Comparison of ENCODE assay signal across 8 cellular contexts in the genomic region with DNA sequence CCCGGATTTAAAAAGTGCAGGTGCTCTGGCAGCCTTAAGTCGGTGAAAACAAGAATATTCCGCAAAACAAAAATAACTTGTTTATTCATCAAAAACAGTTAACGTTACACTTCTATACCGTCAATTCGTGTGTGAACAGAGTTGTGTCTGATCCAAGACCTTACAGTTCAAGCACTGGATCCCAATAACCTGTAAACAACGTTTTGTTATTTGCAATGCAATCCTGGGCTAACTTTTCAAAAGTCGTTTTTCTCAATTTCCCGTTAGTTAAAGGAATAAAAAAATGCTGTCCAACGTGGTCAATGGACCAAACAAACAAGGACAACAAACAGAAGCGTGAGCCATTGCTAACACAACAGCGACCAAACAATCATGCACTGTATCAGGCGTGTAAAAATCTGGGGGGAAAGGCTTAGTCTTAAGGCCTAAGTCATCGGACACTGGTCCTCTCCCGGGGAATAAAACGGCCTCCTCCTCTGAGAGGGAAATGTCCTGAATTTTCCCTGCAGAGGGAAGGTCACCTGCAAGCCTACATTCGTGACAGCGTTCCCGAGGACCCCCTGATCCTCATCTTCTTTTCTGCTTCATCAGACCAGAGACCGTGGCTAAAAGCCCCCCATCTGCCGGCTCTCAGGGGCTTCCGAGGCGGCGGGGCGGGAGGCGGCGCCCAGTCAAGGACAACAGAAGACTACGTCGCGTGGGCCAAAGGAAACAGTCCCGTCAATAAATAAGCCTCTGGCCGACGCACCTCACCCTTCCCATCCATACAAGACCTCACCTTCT. TPM values are rescaled to one million over a fixed set of nuclear protein-coding genes. Genes with fewer than 3 reads are reported as not detected.
DNase-seq lines count a peak whose midpoint lies in the region; ATAC-seq and TF ChIP-seq lines count a peak whose summit lies in the region.

No MANE protein-coding gene starts in this region.

- H3K9me3 Mint-ChIP-seq in activated T-cell treated with anti-CD3 and anti-CD28 coated beads, Interleukin-2, amount 50 U/mL, for 72 hours = no peaks in the 10 kb centered on the region
- H3K9me3 Mint-ChIP-seq in naive thymus-derived CD4-positive, alpha-beta T cell = peaks cover 0 to 1% (median 0%) of the 10 kb centered on the region in 11 donors

- peak overlapping the region; percentile 97 for H3K27ac Mint-ChIP-seq in activated T-cell treated with anti-CD3 and anti-CD28 coated beads, Interleukin-2, amount 50 U/mL, for 72 hours
- peak overlapping the region; percentile 97 to 99 (median 99) for H3K27ac Mint-ChIP-seq in naive thymus-derived CD4-positive, alpha-beta T cell

- ATAC-seq in activated T-cell treated with anti-CD3 and anti-CD28 coated beads, Interleukin-2, amount 50 U/mL, for 72 hours (replicated peaks in 1 of 2) = peak in 1 of 2 donors; percentile 17
- ATAC-seq in HG02938 (IDR thresholded peaks at IDR 0.05; ENCODE audit: unreplicated experiment) = peak; percentile 15
- ATAC-seq in naive thymus-derived CD4-positive, alpha-beta T cell = no peak

- no peaks in the 10 kb centered on the region for H3K27me3 ChIP-seq in naive thymus-derived CD4-positive, alpha-beta T cell (ENCODE audit: control insufficient read depth in 2 of 2, insufficient read depth in 2 of 2, low read length in 2 of 2)

- CTCF ChIA-PET in naive thymus-derived CD4-positive, alpha-beta T cell (lab: Charles Lee) = no interaction called here

- peak overlapping the region; percentile 97 to 99 for H3K4me3 Mint-ChIP-seq in activated T-cell treated with anti-CD3 and anti-CD28 coated beads, Interleukin-2, amount 50 U/mL, for 72 hours
- H3K4me3 Mint-ChIP-seq in naive thymus-derived CD4-positive, alpha-beta T cell = peak overlapping the region; percentile 95 to 100 (median 98)

- no peak for TF ChIP-seq POLR2A in erythroblast (IDR thresholded peaks at IDR 0.05; ENCODE audit: low read length)

- H3K36me3 Mint-ChIP-seq in activated T-cell treated with anti-CD3 and anti-CD28 coated beads, Interleukin-2, amount 50 U/mL, for 72 hours (ENCODE audit: insufficient read depth in 2 of 2) = peaks cover 18 to 35% of the 10 kb centered on the region in 2 donors
- peaks cover 9 to 40% (median 14%) of the 10 kb centered on the region in 5 donors for H3K36me3 Mint-ChIP-seq in naive thymus-derived CD4-positive, alpha-beta T cell

- no peak for DNase-seq in activated T-cell treated with anti-CD3 and anti-CD28 coated beads, Interleukin-2, amount 50 U/mL, for 72 hours
- no peak for DNase-seq in activated T-cell treated with anti-CD3 and anti-CD28 coated beads, Interleukin-2, amount 50 U/mL, for 48 hours
- DNase-seq in RKO (ENCODE audit: low spot score) = peak; percentile 63
- DNase-seq in erythroblast (lab: John Stamatoyannopoulos, UW) = peak; percentile 70 to 75
- no peak for DNase-seq in naive thymus-derived CD4-positive, alpha-beta T cell
- DNase-seq in stimulated activated CD4-positive, alpha-beta T cell treated with anti-CD3 and anti-CD28 coated beads, Interleukin-4, amount 100 ng/mL, for 24 hours = no peak
- no peak for DNase-seq in D341Med (ENCODE audit: low spot score)

- peaks cover 19 to 29% of the 10 kb centered on the region in 2 donors for H3K4me1 ChIP-seq in naive thymus-derived CD4-positive, alpha-beta T cell (ENCODE audit: control insufficient read depth in 2 of 2, insufficient read depth in 2 of 2, low read length in 2 of 2)

- H3K36me3 ChIP-seq in naive thymus-derived CD4-positive, alpha-beta T cell (ENCODE audit: control insufficient read depth in 2 of 3, insufficient read depth in 3 of 3, low read length in 3 of 3) = peaks cover 6 to 37% (median 12%) of the 10 kb centered on the region in 3 experiments

- intact Hi-C loops in naive thymus-derived CD4-positive, alpha-beta T cell (cut with micrococcal nuclease) = loop anchor here (1.0 to 5.0 kb wide), 10 partner anchors 72 to 1869 kb away; a partner anchor contains a TSS

- peak overlapping the region; percentile 96 for H3K27ac ChIP-seq in naive thymus-derived CD4-positive, alpha-beta T cell (ENCODE audit: low read depth, low read length)

- no peaks in the 10 kb centered on the region for H3K27me3 Mint-ChIP-seq in activated T-cell treated with anti-CD3 and anti-CD28 coated beads, Interleukin-2, amount 50 U/mL, for 72 hours (ENCODE audit: low read depth)
- no peaks in the 10 kb centered on the region for H3K27me3 Mint-ChIP-seq in naive thymus-derived CD4-positive, alpha-beta T cell

- H3K4me3 ChIP-seq in naive thymus-derived CD4-positive, alpha-beta T cell (ENCODE audit: low read length) = peak overlapping the region; percentile 95

- H3K9me3 ChIP-seq in naive thymus-derived CD4-positive, alpha-beta T cell (ENCODE audit: control insufficient read depth in 2 of 3, low read length in 3 of 3) = no peaks in the 10 kb centered on the region

- H3K4me1 Mint-ChIP-seq in activated T-cell treated with anti-CD3 and anti-CD28 coated beads, Interleukin-2, amount 50 U/mL, for 72 hours (ENCODE audit: low read depth) = peaks cover 57% of the 10 kb centered on the region
- H3K4me1 Mint-ChIP-seq in naive thymus-derived CD4-positive, alpha-beta T cell = peaks cover 36 to 81% (median 68%) of the 10 kb centered on the region in 7 donors

- POLR2A ChIA-PET in naive thymus-derived CD4-positive, alpha-beta T cell (lab: Charles Lee) = interaction anchor here (1.0 to 3.6 kb wide), 7 partner anchors 8 to 1553 kb away, joined by 3 to 16 read pairs (median 4); a partner anchor contains a TSS

RNA-seq across cellular contexts. Expression of a gene that starts 0.5 kb away (rescaled TPM):
- total RNA-seq in activated T-cell treated with anti-CD3 and anti-CD28 coated beads, Interleukin-2, amount 50 U/mL, for 72 hours = 10 to 100 TPM; 72.2 to 90.2 TPM
- total RNA-seq in naive thymus-derived CD4-positive, alpha-beta T cell = 10 to 100 TPM; 37.3 to 61.9 (median 56.3) TPM
- 10 to 100 TPM; 40.8 to 42.9 TPM for polyA plus RNA-seq in naive thymus-derived CD4-positive, alpha-beta T cell

RNA-seq across cellular contexts. Expression of a gene that starts 0.9 kb away (rescaled TPM):
- total RNA-seq in activated T-cell treated with anti-CD3 and anti-CD28 coated beads, Interleukin-2, amount 50 U/mL, for 72 hours = 1,000 to 10,000 TPM; 1,092 to 1,125 TPM
- 1,000 to 10,000 TPM in 3 of 5 experiments, 100 to 1,000 TPM in 2; 542 to 1,236 (median 1,148) TPM for total RNA-seq in naive thymus-derived CD4-positive, alpha-beta T cell
- polyA plus RNA-seq in naive thymus-derived CD4-positive, alpha-beta T cell = 1,000 to 10,000 TPM; 1,315 to 1,474 TPM

Comparison
In these comparisons a context has a peak if more than half of its experiments do, and no peak if none do; other contexts are left out.
1. DNase-seq: peak in RKO (single experiment) and erythroblast (2 of 2); none in activated T-cell treated with anti-CD3 and anti-CD28 coated beads, Interleukin-2, amount 50 U/mL, for 72 hours (0 of 2), activated T-cell treated with anti-CD3 and anti-CD28 coated beads, Interleukin-2, amount 50 U/mL, for 48 hours (0 of 2), naive thymus-derived CD4-positive, alpha-beta T cell (0 of 9), stimulated activated CD4-positive, alpha-beta T cell treated with anti-CD3 and anti-CD28 coated beads, Interleukin-4, amount 100 ng/mL, for 24 hours (single experiment) and D341Med (single experiment).